In the genomic region with DNA sequence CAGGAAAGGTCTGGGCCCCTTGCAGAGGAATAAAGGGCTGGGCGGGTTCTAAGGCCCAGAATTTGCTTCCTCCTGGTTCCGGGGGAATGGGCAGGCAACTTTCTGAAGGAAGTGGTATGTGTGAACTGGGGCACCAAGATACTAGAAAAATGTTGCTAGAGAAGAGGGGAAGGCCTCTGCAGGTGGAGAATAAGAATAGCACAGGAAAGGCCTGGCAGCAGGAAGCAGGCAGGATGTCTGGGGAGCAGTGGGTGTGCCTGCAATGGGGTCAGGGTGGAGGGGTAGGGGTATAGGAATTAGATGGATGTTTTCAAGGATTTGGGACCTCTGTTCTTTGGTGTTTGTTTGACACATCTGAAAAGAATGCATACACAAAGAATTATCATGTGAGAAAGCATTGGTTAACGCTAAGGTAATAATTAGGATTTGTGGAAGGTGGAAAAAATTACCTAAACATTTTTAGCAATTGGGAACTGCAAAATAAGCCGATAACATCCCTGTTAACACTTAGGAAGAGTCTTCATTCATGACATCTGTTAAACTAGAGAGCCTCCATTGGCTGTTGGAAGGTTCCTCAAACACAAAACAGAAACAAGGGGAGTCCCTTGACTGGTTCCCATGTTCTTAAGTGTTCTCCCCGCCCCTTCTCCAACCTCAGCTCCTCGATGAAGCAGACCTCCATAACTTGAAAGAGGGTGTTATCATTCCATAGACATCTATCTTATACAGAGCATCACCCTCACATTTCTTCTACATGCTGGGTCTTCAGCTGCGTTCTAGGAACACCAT, we compare ENCODE assay signal across 17 cellular contexts. TPM values are rescaled to one million over a fixed set of nuclear protein-coding genes. Genes with fewer than 3 reads are reported as not detected.
DNase-seq lines count a peak whose midpoint lies in the region; ATAC-seq and TF ChIP-seq lines count a peak whose summit lies in the region.
"Had no signal": no experiment of that assay in that cellular context is flagged by ENCODE, and none has a peak within 500 bp of the region (broad histone marks: within the 10 kb centered on the region; RNA-seq: fewer than 3 reads in every experiment).

No MANE protein-coding gene starts in this region.

- TF ChIP-seq CTCF in endothelial cell (IDR thresholded peaks at IDR 0.05; ENCODE audit: unreplicated experiment) (no peak), mucosa of descending colon (IDR thresholded peaks at IDR 0.05) (no peak)

- H3K4me3 ChIP-seq in mucosa of descending colon: no peak overlapping the region
- H3K4me3 ChIP-seq: gastroesophageal sphincter had no signal

- ATAC-seq in activated naive CD8-positive, alpha-beta T cell treated with anti-CD3 and anti-CD28 coated beads, Interleukin-2, amount 10 ng/mL, durations not matched to agents 7 days and 5 days (ENCODE audit: low read depth): no peak
- ATAC-seq in activated naive CD8-positive, alpha-beta T cell treated with anti-CD3 and anti-CD28 coated beads, Interleukin-2, amount 50 U/mL, for 24 hours: no peak
- no peak for ATAC-seq in mucosa of descending colon
- ATAC-seq: gastroesophageal sphincter had no signal

- intact Hi-C loops in mucosa of descending colon (cut with DNase I, micrococcal nuclease): no loop called here

- peaks cover 18% of the 10 kb centered on the region for H3K4me1 Mint-ChIP-seq in activated naive CD8-positive, alpha-beta T cell treated with anti-CD3 and anti-CD28 coated beads, Interleukin-2, amount 10 ng/mL, durations not matched to agents 7 days and 5 days
- peaks cover 23% of the 10 kb centered on the region for H3K4me1 Mint-ChIP-seq in activated naive CD8-positive, alpha-beta T cell treated with anti-CD3 and anti-CD28 coated beads, Interleukin-2, amount 50 U/mL, for 24 hours
- peaks cover 33% of the 10 kb centered on the region for H3K4me1 Mint-ChIP-seq in endothelial cell (ENCODE audit: unreplicated experiment)

- no peak for DNase-seq in activated naive CD8-positive, alpha-beta T cell treated with anti-CD3 and anti-CD28 coated beads, Interleukin-2, amount 10 ng/mL, durations not matched to agents 7 days and 5 days
- no peak for DNase-seq in activated naive CD8-positive, alpha-beta T cell treated with anti-CD3 and anti-CD28 coated beads, Interleukin-2, amount 50 U/mL, for 24 hours
- DNase-seq in endothelial cell (ENCODE audit: low spot score): peak; percentile 12
- DNase-seq in COLO668 (lab: John Stamatoyannopoulos, UW; ENCODE audit: unreplicated experiment): no peak
- DNase-seq in mucosa of descending colon: no peak
- DNase-seq in anterior cingulate cortex (lab: John Stamatoyannopoulos, UW): no peak
- DNase-seq in NCI-H774 (lab: John Stamatoyannopoulos, UW): no peak
- DNase-seq: activated CD8-positive, alpha-beta memory T cell treated with anti-CD3 and anti-CD28 coated beads, Interleukin-2, amount 50 U/mL, for 4 hours; DMS153; immature natural killer cell; NCI-H1092; SK-N-SH; small intestine had no signal

- POLR2A ChIA-PET in activated naive CD8-positive, alpha-beta T cell treated with anti-CD3 and anti-CD28 coated beads, Interleukin-2, amount 10 ng/mL, durations not matched to agents 7 days and 5 days (lab: Charles Lee): no interaction called here

- H3K4me3 Mint-ChIP-seq in activated naive CD8-positive, alpha-beta T cell treated with anti-CD3 and anti-CD28 coated beads, Interleukin-2, amount 10 ng/mL, durations not matched to agents 7 days and 5 days: no peak overlapping the region
- H3K4me3 Mint-ChIP-seq in activated naive CD8-positive, alpha-beta T cell treated with anti-CD3 and anti-CD28 coated beads, Interleukin-2, amount 50 U/mL, for 24 hours: no peak overlapping the region
- H3K4me3 Mint-ChIP-seq in endothelial cell (ENCODE audit: unreplicated experiment): no peak overlapping the region
- H3K4me3 Mint-ChIP-seq: central memory CD8-positive, alpha-beta T cell; immature natural killer cell had no signal

- H3K36me3 Mint-ChIP-seq in activated naive CD8-positive, alpha-beta T cell treated with anti-CD3 and anti-CD28 coated beads, Interleukin-2, amount 10 ng/mL, durations not matched to agents 7 days and 5 days: peaks cover 5% of the 10 kb centered on the region
- peaks cover 3% of the 10 kb centered on the region for H3K36me3 Mint-ChIP-seq in activated naive CD8-positive, alpha-beta T cell treated with anti-CD3 and anti-CD28 coated beads, Interleukin-2, amount 50 U/mL, for 24 hours (ENCODE audit: low read depth)
- peaks cover 13% of the 10 kb centered on the region for H3K36me3 Mint-ChIP-seq in endothelial cell (ENCODE audit: low read depth, unreplicated experiment)

- H3K9me3 ChIP-seq in KOPT-K1 (ENCODE audit: insufficient read depth, low read length, poor library complexity, severe bottlenecking) (no peaks in the 10 kb centered on the region), mucosa of descending colon (no peaks in the 10 kb centered on the region)
- H3K9me3 ChIP-seq: gastroesophageal sphincter, SK-N-SH had no signal

- no peaks in the 10 kb centered on the region for H3K27me3 Mint-ChIP-seq in activated naive CD8-positive, alpha-beta T cell treated with anti-CD3 and anti-CD28 coated beads, Interleukin-2, amount 10 ng/mL, durations not matched to agents 7 days and 5 days
- H3K27me3 Mint-ChIP-seq in activated naive CD8-positive, alpha-beta T cell treated with anti-CD3 and anti-CD28 coated beads, Interleukin-2, amount 50 U/mL, for 24 hours: no peaks in the 10 kb centered on the region
- H3K27me3 Mint-ChIP-seq in endothelial cell (ENCODE audit: unreplicated experiment): no peaks in the 10 kb centered on the region
- H3K27me3 Mint-ChIP-seq: central memory CD8-positive, alpha-beta T cell had no signal

- no peaks in the 10 kb centered on the region for H3K4me1 ChIP-seq in mucosa of descending colon (ENCODE audit: low read depth)
- H3K4me1 ChIP-seq: gastroesophageal sphincter had no signal

- peaks cover 1% of the 10 kb centered on the region for H3K9me3 Mint-ChIP-seq in activated naive CD8-positive, alpha-beta T cell treated with anti-CD3 and anti-CD28 coated beads, Interleukin-2, amount 10 ng/mL, durations not matched to agents 7 days and 5 days
- no peaks in the 10 kb centered on the region for H3K9me3 Mint-ChIP-seq in activated naive CD8-positive, alpha-beta T cell treated with anti-CD3 and anti-CD28 coated beads, Interleukin-2, amount 50 U/mL, for 24 hours
- H3K9me3 Mint-ChIP-seq in endothelial cell (ENCODE audit: unreplicated experiment): no peaks in the 10 kb centered on the region

- peak overlapping the region; percentile 19 for H3K27ac ChIP-seq in KOPT-K1 (ENCODE audit: low read depth, low read length, poor library complexity, severe bottlenecking)
- H3K27ac ChIP-seq: gastroesophageal sphincter had no signal

- no peaks in the 10 kb centered on the region for H3K36me3 ChIP-seq in KOPT-K1 (ENCODE audit: insufficient read depth, low read length)
- H3K36me3 ChIP-seq in mucosa of descending colon (ENCODE audit: low read depth): no peaks in the 10 kb centered on the region

- peak overlapping the region; percentile 19 for H3K27ac Mint-ChIP-seq in activated naive CD8-positive, alpha-beta T cell treated with anti-CD3 and anti-CD28 coated beads, Interleukin-2, amount 10 ng/mL, durations not matched to agents 7 days and 5 days
- no peak overlapping the region for H3K27ac Mint-ChIP-seq in activated naive CD8-positive, alpha-beta T cell treated with anti-CD3 and anti-CD28 coated beads, Interleukin-2, amount 50 U/mL, for 24 hours
- H3K27ac Mint-ChIP-seq in endothelial cell (ENCODE audit: unreplicated experiment): peak overlapping the region; percentile 22

RNA-seq across cellular contexts. Expression of a gene that starts 2.3 kb away (rescaled TPM):
- total RNA-seq in activated naive CD8-positive, alpha-beta T cell treated with anti-CD3 and anti-CD28 coated beads, Interleukin-2, amount 10 ng/mL, durations not matched to agents 7 days and 5 days: under 1 TPM; 0.57 to 0.61 TPM
- total RNA-seq in endothelial cell (ENCODE audit: unreplicated experiment) (0.21 TPM), mucosa of descending colon (under 1 TPM; 0.51 to 0.84 (median 0.70) TPM)

RNA-seq across cellular contexts. Expression of a gene that starts 14.2 kb away (rescaled TPM):
- total RNA-seq in activated naive CD8-positive, alpha-beta T cell treated with anti-CD3 and anti-CD28 coated beads, Interleukin-2, amount 10 ng/mL, durations not matched to agents 7 days and 5 days: under 1 TPM; 0.17 to 0.22 TPM
- total RNA-seq in endothelial cell (ENCODE audit: unreplicated experiment) (0.36 TPM), mucosa of descending colon (under 1 TPM in 2 of 3 donors, not detected in 1; 0.12 to 0.16 TPM)
- total RNA-seq: HT-29 had no signal
